In genomic region chr4:98092833-98093439, GRCh38 we compare ENCODE assay signal across 11 cellular contexts. TPM values are rescaled to one million over a fixed set of nuclear protein-coding genes. Genes with fewer than 3 reads are reported as not detected.
DNase-seq lines count a peak whose midpoint lies in the region; ATAC-seq and TF ChIP-seq lines count a peak whose summit lies in the region.
"Had no signal": no experiment of that assay in that cellular context is flagged by ENCODE, and none has a peak within 500 bp of the region (broad histone marks: within the 10 kb centered on the region; RNA-seq: fewer than 3 reads in every experiment).

No MANE protein-coding gene starts in this region.

- no peak overlapping the region for H3K14ac ChIP-seq in H9 (ENCODE audit: insufficient read depth, low read length)

- no peaks in the 10 kb centered on the region for H3K4me1 Mint-ChIP-seq in CD4-positive, alpha-beta T cell (ENCODE audit: low read depth)
- no peaks in the 10 kb centered on the region for H3K4me1 Mint-ChIP-seq in H9
- no peaks in the 10 kb centered on the region for H3K4me1 Mint-ChIP-seq in activated CD4-positive, alpha-beta memory T cell treated with anti-CD3 and anti-CD28 coated beads, Interleukin-2, amount 10 ng/mL, durations not matched to agents 7 days and 5 days

- no peak overlapping the region for H3K4me3 ChIP-seq in WERI-Rb-1 (ENCODE audit: low read depth, low read length)
- H3K4me3 ChIP-seq: lung had no signal

- no peak overlapping the region for H3K27ac ChIP-seq in CD4-positive, alpha-beta T cell (ENCODE audit: low read depth, low read length)
- no peak overlapping the region for H3K27ac ChIP-seq in H9 (ENCODE audit: insufficient read length, low read depth, low read length)
- H3K27ac ChIP-seq in WERI-Rb-1, result no peak overlapping the region

- no peak overlapping the region for H3T11ph ChIP-seq in H9 (ENCODE audit: low read length)

- no peaks in the 10 kb centered on the region for H3K36me3 ChIP-seq in WERI-Rb-1

- H3K36me3 Mint-ChIP-seq in CD4-positive, alpha-beta T cell (ENCODE audit: low read depth), result no peaks in the 10 kb centered on the region
- H3K36me3 Mint-ChIP-seq in H9 (ENCODE audit: insufficient read depth in 1 of 3, low read depth in 3 of 3), result no peaks in the 10 kb centered on the region
- H3K36me3 Mint-ChIP-seq in activated CD4-positive, alpha-beta memory T cell treated with anti-CD3 and anti-CD28 coated beads, Interleukin-2, amount 10 ng/mL, durations not matched to agents 7 days and 5 days (ENCODE audit: low read depth), result no peaks in the 10 kb centered on the region

- no peak overlapping the region for H2AK5ac ChIP-seq in H9 (ENCODE audit: insufficient read length, low read length)

- ATAC-seq in CD4-positive, alpha-beta T cell (ENCODE audit: poor library complexity), result no peak

- no peak overlapping the region for H3K4ac ChIP-seq in H9 (ENCODE audit: low read depth, low read length)

- H3K79me2 ChIP-seq in H9 (ENCODE audit: insufficient read depth, low read length), result no peaks in the 10 kb centered on the region

- WGBS in H9 (ENCODE audit: extremely low coverage, insufficient read length, low lambda C conversion rate), result no CpG with 5 or more reads among the region's 2 CpGs

- H2BK15ac ChIP-seq in H9 (ENCODE audit: low read depth, low read length), result no peak overlapping the region

- no peak overlapping the region for H4K8ac ChIP-seq in H9 (replicated peaks; ENCODE audit: insufficient read length, low read depth, low read length)

- H3K18ac ChIP-seq in H9 (ENCODE audit: insufficient read length, low read depth, low read length), result no peak overlapping the region

- peaks cover 3% of the 10 kb centered on the region for H3K9me3 Mint-ChIP-seq in CD4-positive, alpha-beta T cell
- peaks cover 2 to 3% of the 10 kb centered on the region in 2 experiments; a peak in 4 of 5 replicates for H3K9me3 Mint-ChIP-seq in H9
- H3K9me3 Mint-ChIP-seq in activated CD4-positive, alpha-beta memory T cell treated with anti-CD3 and anti-CD28 coated beads, Interleukin-2, amount 10 ng/mL, durations not matched to agents 7 days and 5 days, result no peaks in the 10 kb centered on the region
- H3K9me3 Mint-ChIP-seq: activated T-helper 2 cell treated with anti-CD3 and anti-CD28 coated beads, Interferon-gamma antibody, Interleukin-2, Interleukin-4, amounts not matched to agents 10 μg/mL and 5 μg/mL and 100 μg/mL, durations not matched to agents 14 hours and 24 hours and 36 hours had no signal

- DNase-seq in CD4-positive, alpha-beta T cell, result no peak
- DNase-seq in H9 (no peak), WERI-Rb-1 (no peak), kidney tubule cell (ENCODE audit: low spot score) (peak; percentile 30), NOMO-1 treated with DMSO at 0.1 percent for 48 hours (lab: John Stamatoyannopoulos, UW; ENCODE audit: unreplicated experiment) (no peak), SIG-M5 (lab: John Stamatoyannopoulos, UW) (no peak), AG08395 (ENCODE audit: low spot score) (no peak)
- DNase-seq in activated CD4-positive, alpha-beta memory T cell treated with anti-CD3 and anti-CD28 coated beads, Interleukin-2, amount 10 ng/mL, durations not matched to agents 7 days and 5 days, result no peak
- DNase-seq: NCI-H187 treated with DMSO at 0.1 percent for 48 hours had no signal

- H2BK12ac ChIP-seq in H9 (ENCODE audit: insufficient read length, low read depth, low read length), result no peak overlapping the region

- H3K27me3 ChIP-seq in CD4-positive, alpha-beta T cell (ENCODE audit: control insufficient read depth, insufficient read depth, low read length), result no peaks in the 10 kb centered on the region
- H3K27me3 ChIP-seq in H9 (ENCODE audit: insufficient read depth, low read length), result no peaks in the 10 kb centered on the region
- no peaks in the 10 kb centered on the region for H3K27me3 ChIP-seq in WERI-Rb-1 (ENCODE audit: insufficient read depth, low read depth, severe bottlenecking)

- TF ChIP-seq CTCF in CD4-positive, alpha-beta T cell (IDR thresholded peaks at IDR 0.05), result peak; percentile 42
- TF ChIP-seq CTCF in H9 (conservative IDR thresholded peaks at IDR 0.05) (peak; percentile 78), WERI-Rb-1 (IDR thresholded peaks at IDR 0.05; ENCODE audit: low read depth, low read length) (peak; percentile 35; the same call in 1 of the 2 replicates)

- H4K91ac ChIP-seq in H9 (ENCODE audit: insufficient read length, low read depth, low read length), result no peak overlapping the region

- H3K27me3 Mint-ChIP-seq in CD4-positive, alpha-beta T cell, result no peaks in the 10 kb centered on the region
- no peaks in the 10 kb centered on the region for H3K27me3 Mint-ChIP-seq in H9 (ENCODE audit: low read depth)
- peaks cover 10% of the 10 kb centered on the region for H3K27me3 Mint-ChIP-seq in activated CD4-positive, alpha-beta memory T cell treated with anti-CD3 and anti-CD28 coated beads, Interleukin-2, amount 10 ng/mL, durations not matched to agents 7 days and 5 days

- no peak overlapping the region for H3K27ac Mint-ChIP-seq in CD4-positive, alpha-beta T cell
- no peak overlapping the region for H3K27ac Mint-ChIP-seq in H9
- H3K27ac Mint-ChIP-seq in activated CD4-positive, alpha-beta memory T cell treated with anti-CD3 and anti-CD28 coated beads, Interleukin-2, amount 10 ng/mL, durations not matched to agents 7 days and 5 days, result no peak overlapping the region
- H3K27ac Mint-ChIP-seq: activated T-helper 2 cell treated with anti-CD3 and anti-CD28 coated beads, Interferon-gamma antibody, Interleukin-2, Interleukin-4, amounts not matched to agents 10 μg/mL and 5 μg/mL and 100 μg/mL, durations not matched to agents 14 hours and 24 hours and 36 hours had no signal

- H3K4me1 ChIP-seq in H9 (ENCODE audit: insufficient read depth, low read length), result no peaks in the 10 kb centered on the region

- H4K20me1 ChIP-seq in H9 (ENCODE audit: control insufficient read depth, insufficient read depth, insufficient read length), result no peaks in the 10 kb centered on the region

- H3K4me2 ChIP-seq in H9 (ENCODE audit: insufficient read depth, insufficient read length, low read length), result no peak overlapping the region

- no peak overlapping the region for H3K9ac ChIP-seq in H9 (ENCODE audit: extremely low read depth, insufficient read length, low read length)

- no peak overlapping the region for H3K23ac ChIP-seq in H9 (ENCODE audit: insufficient read length, low read depth, low read length)

- no peak overlapping the region for H2BK5ac ChIP-seq in H9 (ENCODE audit: insufficient read length, low read length)

- no peak overlapping the region for H2BK20ac ChIP-seq in H9 (ENCODE audit: low read depth, low read length, poor library complexity, severe bottlenecking)

- POLR2A ChIA-PET in CD4-positive, alpha-beta T cell (lab: Charles Lee), result no interaction called here
- POLR2A ChIA-PET in activated CD4-positive, alpha-beta memory T cell treated with anti-CD3 and anti-CD28 coated beads, Interleukin-2, amount 10 ng/mL, durations not matched to agents 7 days and 5 days (lab: Charles Lee), result no interaction called here

- H3K9me3 ChIP-seq in CD4-positive, alpha-beta T cell (ENCODE audit: control insufficient read depth, low read length), result no peaks in the 10 kb centered on the region
- H3K9me3 ChIP-seq in H9 (ENCODE audit: control insufficient read depth, low read depth, low read length) (no peaks in the 10 kb centered on the region), WERI-Rb-1 (ENCODE audit: severe bottlenecking) (no peaks in the 10 kb centered on the region)

- H3K79me1 ChIP-seq in H9 (ENCODE audit: insufficient read depth, low read depth, low read length, poor library complexity, severe bottlenecking), result no peaks in the 10 kb centered on the region

- H3K56ac ChIP-seq in H9 (ENCODE audit: insufficient read length, low read depth, low read length), result no peak overlapping the region

- H2BK120ac ChIP-seq in H9 (ENCODE audit: low read depth, low read length, poor library complexity, severe bottlenecking), result no peak overlapping the region

- no peak overlapping the region for H2AFZ ChIP-seq in H9 (ENCODE audit: low read length)

- H3K4me3 Mint-ChIP-seq in CD4-positive, alpha-beta T cell, result no peak overlapping the region
- no peak overlapping the region for H3K4me3 Mint-ChIP-seq in H9
- no peak overlapping the region for H3K4me3 Mint-ChIP-seq in activated CD4-positive, alpha-beta memory T cell treated with anti-CD3 and anti-CD28 coated beads, Interleukin-2, amount 10 ng/mL, durations not matched to agents 7 days and 5 days

- H3K23me2 ChIP-seq in H9 (ENCODE audit: insufficient read length, low read depth, low read length, poor library complexity, severe bottlenecking), result no peaks in the 10 kb centered on the region

- H4K5ac ChIP-seq in H9 (ENCODE audit: insufficient read length, low read depth, low read length), result no peak overlapping the region

- CTCF ChIA-PET in CD4-positive, alpha-beta T cell (lab: Charles Lee), result no interaction called here
- CTCF ChIA-PET in activated CD4-positive, alpha-beta memory T cell treated with anti-CD3 and anti-CD28 coated beads, Interleukin-2, amount 10 ng/mL, durations not matched to agents 7 days and 5 days (lab: Charles Lee), result interaction anchor here (0.6 kb wide), 1 partner anchor 1708 kb away, joined by 5 read pairs; no protein-coding TSS in a partner anchor

- intact Hi-C loops in CD4-positive, alpha-beta T cell (cut with DNase I, micrococcal nuclease), result no loop called here

RNA-seq across cellular contexts. Expression of gene STPG2, which starts 50.3 kb away (rescaled TPM):
- under 1 TPM; 0.22 to 0.28 TPM for total RNA-seq in CD4-positive, alpha-beta T cell
- total RNA-seq in H9 (2021), result 0.11 and 0.20 TPM in 2 replicates
- total RNA-seq in activated CD4-positive, alpha-beta memory T cell treated with anti-CD3 and anti-CD28 coated beads, Interleukin-2, amount 10 ng/mL, durations not matched to agents 7 days and 5 days, result not detected
- total RNA-seq: activated T-helper 2 cell treated with anti-CD3 and anti-CD28 coated beads, Interferon-gamma antibody, Interleukin-2, Interleukin-4, amounts not matched to agents 10 μg/mL and 5 μg/mL and 100 μg/mL, durations not matched to agents 14 hours and 24 hours and 36 hours had no signal
